11 cellular contexts compared by ENCODE assay signal in the genomic region with DNA sequence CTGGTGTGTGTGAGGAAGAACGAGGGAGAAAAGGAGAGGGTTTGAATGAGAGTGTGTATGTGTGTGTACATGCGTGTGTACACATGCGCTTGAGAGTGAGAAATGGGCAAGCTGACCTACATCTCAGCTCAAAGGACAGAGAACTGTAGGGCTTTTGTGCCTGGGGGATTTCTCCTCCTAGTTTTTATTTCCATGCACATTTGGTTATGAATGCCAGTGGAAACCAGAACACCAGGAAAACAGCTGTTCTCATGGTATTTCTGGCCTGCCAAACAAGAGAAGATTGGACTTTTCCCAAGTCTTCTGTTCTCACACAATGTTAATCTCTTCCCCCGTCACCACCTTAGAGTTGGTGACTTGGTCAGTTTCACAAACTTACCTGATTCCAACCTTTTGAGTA. TPM values are rescaled to one million over a fixed set of nuclear protein-coding genes. Genes with fewer than 3 reads are reported as not detected.
A peak's percentile ranks its signal among the peaks of the same experiment; 100 is the strongest.
DNase-seq lines count a peak whose midpoint lies in the region; ATAC-seq and TF ChIP-seq lines count a peak whose summit lies in the region.
"Had no signal": no experiment of that assay in that cellular context is flagged by ENCODE, and none has a peak within 500 bp of the region (broad histone marks: within the 10 kb centered on the region; RNA-seq: fewer than 3 reads in every experiment).

No MANE protein-coding gene starts in this region.

- no peak for TF ChIP-seq CTCF in heart left ventricle (IDR thresholded peaks at IDR 0.05)
- TF ChIP-seq CTCF in prostate gland (IDR thresholded peaks at IDR 0.05), result no peak
- TF ChIP-seq CTCF in RWPE1 (conservative IDR thresholded peaks at IDR 0.05; ENCODE audit: low read depth), result no peak

- ATAC-seq in heart left ventricle, result peak in 3 of 4 donors; percentile 17 to 31 (median 25)
- no peak for ATAC-seq in activated CD8-positive, alpha-beta T cell treated with anti-CD3 and anti-CD28 coated beads, Interleukin-2, amount 10 ng/mL, durations not matched to agents 7 days and 5 days
- ATAC-seq: naive thymus-derived CD8-positive, alpha-beta T cell had no signal

- H3K27me3 ChIP-seq in heart left ventricle (no peaks in the 10 kb centered on the region), prostate gland (replicated peaks; ENCODE audit: insufficient read depth) (no peaks in the 10 kb centered on the region), MG63 (no peaks in the 10 kb centered on the region)
- H3K27me3 ChIP-seq: BLaER1 treated with 17β-estradiol and CSF1 and Interleukin-3, amounts not matched to agents 10 nM and 100 nM had no signal

- no peak overlapping the region for H3K4me3 ChIP-seq in heart left ventricle
- H3K4me3 ChIP-seq in prostate gland, result no peak overlapping the region
- no peak overlapping the region for H3K4me3 ChIP-seq in MG63
- H3K4me3 ChIP-seq: BLaER1 treated with 17β-estradiol and CSF1 and Interleukin-3, amounts not matched to agents 10 nM and 100 nM had no signal

- 54 to 74% (median 57%) methylated on average over 4 of the region's 4 CpGs for WGBS in heart left ventricle, 4 donors
- 34% methylated on average over 4 of the region's 4 CpGs for WGBS in prostate gland

- no peak overlapping the region for H3K4me3 Mint-ChIP-seq in activated CD8-positive, alpha-beta T cell treated with anti-CD3 and anti-CD28 coated beads, Interleukin-2, amount 10 ng/mL, durations not matched to agents 7 days and 5 days
- H3K4me3 Mint-ChIP-seq: naive thymus-derived CD8-positive, alpha-beta T cell; stimulated activated naive CD8-positive, alpha-beta T cell treated with anti-CD3 and anti-CD28 coated beads, Interleukin-15, Interleukin-2, amounts not matched to agents 100 ng/mL and 50 ng/mL, for 24 hours had no signal

- H3K27ac ChIP-seq in heart left ventricle (peak overlapping the region in 11 of 12 donors; percentile 48 to 89 (median 80)), prostate gland (peak overlapping the region; percentile 87 to 91), RWPE1 (no peak overlapping the region)
- H3K27ac ChIP-seq: BLaER1 treated with 17β-estradiol and CSF1 and Interleukin-3, amounts not matched to agents 10 nM and 100 nM had no signal

- peaks cover 21% of the 10 kb centered on the region for H3K27me3 Mint-ChIP-seq in activated CD8-positive, alpha-beta T cell treated with anti-CD3 and anti-CD28 coated beads, Interleukin-2, amount 10 ng/mL, durations not matched to agents 7 days and 5 days (ENCODE audit: low read depth)
- H3K27me3 Mint-ChIP-seq: stimulated activated naive CD8-positive, alpha-beta T cell treated with anti-CD3 and anti-CD28 coated beads, Interleukin-15, Interleukin-2, amounts not matched to agents 100 ng/mL and 50 ng/mL, for 24 hours had no signal

- H3K27ac Mint-ChIP-seq in activated CD8-positive, alpha-beta T cell treated with anti-CD3 and anti-CD28 coated beads, Interleukin-2, amount 10 ng/mL, durations not matched to agents 7 days and 5 days, result no peak overlapping the region
- H3K27ac Mint-ChIP-seq: naive thymus-derived CD8-positive, alpha-beta T cell; stimulated activated naive CD8-positive, alpha-beta T cell treated with anti-CD3 and anti-CD28 coated beads, Interleukin-15, Interleukin-2, amounts not matched to agents 100 ng/mL and 50 ng/mL, for 24 hours had no signal

- TF ChIP-seq POLR2A in heart left ventricle (IDR thresholded peaks at IDR 0.05) (no peak), prostate gland (IDR thresholded peaks at IDR 0.05) (no peak)

- H3K36me3 Mint-ChIP-seq in activated CD8-positive, alpha-beta T cell treated with anti-CD3 and anti-CD28 coated beads, Interleukin-2, amount 10 ng/mL, durations not matched to agents 7 days and 5 days (ENCODE audit: low read depth), result no peaks in the 10 kb centered on the region
- H3K36me3 Mint-ChIP-seq: naive thymus-derived CD8-positive, alpha-beta T cell had no signal

- POLR2A ChIA-PET in RWPE1 (lab: Yijun Ruan, JAX; ENCODE audit: low non-redundant PET), result no interaction called here
- POLR2A ChIA-PET in activated CD8-positive, alpha-beta T cell treated with anti-CD3 and anti-CD28 coated beads, Interleukin-2, amount 10 ng/mL, durations not matched to agents 7 days and 5 days (lab: Charles Lee), result no interaction called here

- intact Hi-C loops in heart left ventricle (cut with DNase I), result loop anchor here in 1 of 10 donors (5.0 kb wide), 1 partner anchor 47 kb away; no protein-coding TSS in a partner anchor
- intact Hi-C loops in prostate gland (cut with DNase I), result loop anchor here (2.0 kb wide), 1 partner anchor 59 kb away; no protein-coding TSS in a partner anchor

- no peaks in the 10 kb centered on the region for H3K4me1 Mint-ChIP-seq in activated CD8-positive, alpha-beta T cell treated with anti-CD3 and anti-CD28 coated beads, Interleukin-2, amount 10 ng/mL, durations not matched to agents 7 days and 5 days (ENCODE audit: low read depth)
- H3K4me1 Mint-ChIP-seq: naive thymus-derived CD8-positive, alpha-beta T cell had no signal

- no peaks in the 10 kb centered on the region for H3K9me3 ChIP-seq in heart left ventricle
- no peaks in the 10 kb centered on the region for H3K9me3 ChIP-seq in prostate gland
- H3K9me3 ChIP-seq in MG63, result no peaks in the 10 kb centered on the region
- H3K9me3 ChIP-seq: BLaER1 treated with 17β-estradiol and CSF1 and Interleukin-3, amounts not matched to agents 10 nM and 100 nM had no signal

- no peaks in the 10 kb centered on the region for H3K36me3 ChIP-seq in heart left ventricle
- H3K36me3 ChIP-seq in prostate gland, result no peaks in the 10 kb centered on the region
- H3K36me3 ChIP-seq in MG63, result no peaks in the 10 kb centered on the region
- H3K36me3 ChIP-seq: BLaER1 treated with 17β-estradiol and CSF1 and Interleukin-3, amounts not matched to agents 10 nM and 100 nM had no signal

- CTCF ChIA-PET in RWPE1 (lab: Yijun Ruan, JAX), result no interaction called here
- CTCF ChIA-PET in activated CD8-positive, alpha-beta T cell treated with anti-CD3 and anti-CD28 coated beads, Interleukin-2, amount 10 ng/mL, durations not matched to agents 7 days and 5 days (lab: Charles Lee), result interaction anchor here (1.2 to 1.6 kb wide), 2 partner anchors 10 to 11 kb away, joined by 4 to 7 read pairs; no protein-coding TSS in a partner anchor

- no peaks in the 10 kb centered on the region for H3K9me3 Mint-ChIP-seq in activated CD8-positive, alpha-beta T cell treated with anti-CD3 and anti-CD28 coated beads, Interleukin-2, amount 10 ng/mL, durations not matched to agents 7 days and 5 days (ENCODE audit: insufficient read depth)
- H3K9me3 Mint-ChIP-seq: naive thymus-derived CD8-positive, alpha-beta T cell; stimulated activated naive CD8-positive, alpha-beta T cell treated with anti-CD3 and anti-CD28 coated beads, Interleukin-15, Interleukin-2, amounts not matched to agents 100 ng/mL and 50 ng/mL, for 24 hours had no signal

- peak; percentile 59 for DNase-seq in Daoy (ENCODE audit: low read depth)
- DNase-seq in astrocyte of the hippocampus (ENCODE audit: low read depth, low spot score), result peak; percentile 90
- DNase-seq in heart left ventricle, result no peak
- peak; percentile 24 for DNase-seq in prostate gland (ENCODE audit: low spot score)
- DNase-seq in AG08396 (ENCODE audit: low spot score), result no peak
- DNase-seq in RWPE1 (ENCODE audit: low spot score), result no peak
- no peak for DNase-seq in MG63
- no peak for DNase-seq in activated CD8-positive, alpha-beta T cell treated with anti-CD3 and anti-CD28 coated beads, Interleukin-2, amount 10 ng/mL, durations not matched to agents 7 days and 5 days
- DNase-seq: naive thymus-derived CD8-positive, alpha-beta T cell had no signal

- H3K4me1 ChIP-seq in heart left ventricle, result peaks cover 0 to 64% (median 31%) of the 10 kb centered on the region in 12 donors
- no peaks in the 10 kb centered on the region for H3K4me1 ChIP-seq in prostate gland (replicated peaks)

RNA-seq across cellular contexts. Expression of gene SLC44A3, which starts 45.2 kb away (rescaled TPM):
- 0.09 and 0.80 TPM in 2 replicates for total RNA-seq in Daoy (2014; rRNA removed; shearing (Covaris generic))
- 1 to 10 TPM; 2.7 to 8.8 (median 5.9) TPM for total RNA-seq in heart left ventricle
- 1 to 10 TPM; 1.3 to 1.4 TPM for polyA plus RNA-seq in heart left ventricle
- total RNA-seq in prostate gland, result 10 to 100 TPM; 15.4 to 16.2 TPM
- 0.26 and 0.57 TPM in 2 replicates for total RNA-seq in MG63 (2014; rRNA removed; shearing (Covaris generic); ENCODE audit: low replicate concordance)
- total RNA-seq in activated CD8-positive, alpha-beta T cell treated with anti-CD3 and anti-CD28 coated beads, Interleukin-2, amount 10 ng/mL, durations not matched to agents 7 days and 5 days, result not detected
- total RNA-seq: naive thymus-derived CD8-positive, alpha-beta T cell had no signal
- polyA plus RNA-seq: naive thymus-derived CD8-positive, alpha-beta T cell had no signal

Comparison
In these comparisons a context has a peak if more than half of its experiments do, and no peak if none do; other contexts are left out.
1. DNase-seq: peak in Daoy (single experiment), astrocyte of the hippocampus (single experiment) and prostate gland (single experiment); none in heart left ventricle (0 of 5), AG08396 (single experiment), RWPE1 (single experiment), MG63 (single experiment) and activated CD8-positive, alpha-beta T cell treated with anti-CD3 and anti-CD28 coated beads, Interleukin-2, amount 10 ng/mL, durations not matched to agents 7 days and 5 days (single experiment).